ENCODE assay signal across 11 cellular contexts in the genomic region with DNA sequence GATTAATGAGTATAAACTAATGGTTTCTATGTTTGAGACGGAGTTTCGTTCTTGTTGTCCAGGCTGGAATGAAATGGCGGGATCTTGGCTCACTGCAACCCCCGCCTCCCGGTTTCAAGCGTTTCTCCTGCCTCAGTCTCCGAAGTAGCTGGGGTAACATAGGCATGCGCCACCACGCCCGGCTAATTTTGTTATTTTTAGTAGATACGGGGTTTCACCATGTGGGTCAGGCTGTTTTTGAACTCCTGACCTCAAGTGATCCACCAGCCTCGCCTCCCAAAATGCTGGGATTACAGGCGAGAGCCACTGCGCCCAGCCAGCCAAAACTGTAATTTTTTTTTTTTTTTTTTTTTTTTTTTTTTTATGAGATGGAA.
DNase-seq lines count a peak whose midpoint lies in the region; ATAC-seq, FAIRE-seq and TF ChIP-seq lines count a peak whose summit lies in the region.
"Had no signal": no experiment of that assay in that cellular context is flagged by ENCODE, and none has a peak within 500 bp of the region (broad histone marks: within the 10 kb centered on the region; RNA-seq: fewer than 3 reads in every experiment).

No MANE protein-coding gene starts in this region.

- H2AFZ ChIP-seq in keratinocyte (ENCODE audit: control insufficient read depth, low read length): no peak overlapping the region

- H3K36me3 Mint-ChIP-seq in activated T-helper 2 cell treated with anti-CD3 and anti-CD28 coated beads, Interferon-gamma antibody, Interleukin-2, Interleukin-4, amounts not matched to agents 10 μg/mL and 5 μg/mL and 100 μg/mL, durations not matched to agents 14 hours and 24 hours and 36 hours (ENCODE audit: low read depth): no peaks in the 10 kb centered on the region
- H3K36me3 Mint-ChIP-seq in nephron progenitor cell (ENCODE audit: low read depth): no peaks in the 10 kb centered on the region
- H3K36me3 Mint-ChIP-seq in stimulated activated effector memory CD8-positive, alpha-beta T cell treated with anti-CD3 and anti-CD28 coated beads, Interleukin-12 subunit alpha, Interleukin-12 subunit beta, amount 100 ng/mL, for 72 hours: no peaks in the 10 kb centered on the region

- H3K27me3 Mint-ChIP-seq in activated T-helper 2 cell treated with anti-CD3 and anti-CD28 coated beads, Interferon-gamma antibody, Interleukin-2, Interleukin-4, amounts not matched to agents 10 μg/mL and 5 μg/mL and 100 μg/mL, durations not matched to agents 14 hours and 24 hours and 36 hours (ENCODE audit: low read depth): no peaks in the 10 kb centered on the region
- no peaks in the 10 kb centered on the region for H3K27me3 Mint-ChIP-seq in nephron progenitor cell (ENCODE audit: low read depth, poor library complexity)

- dilution Hi-C loops in keratinocyte (cut with MboI; ENCODE audit: extremely low pct_ligation_motif_present, low sequenced_read_pairs): no loop called here

- H3K4me1 Mint-ChIP-seq in activated T-helper 2 cell treated with anti-CD3 and anti-CD28 coated beads, Interferon-gamma antibody, Interleukin-2, Interleukin-4, amounts not matched to agents 10 μg/mL and 5 μg/mL and 100 μg/mL, durations not matched to agents 14 hours and 24 hours and 36 hours (ENCODE audit: low read depth): peaks cover 19% of the 10 kb centered on the region
- peaks cover 31% of the 10 kb centered on the region for H3K4me1 Mint-ChIP-seq in nephron progenitor cell
- no peaks in the 10 kb centered on the region for H3K4me1 Mint-ChIP-seq in stimulated activated effector memory CD8-positive, alpha-beta T cell treated with anti-CD3 and anti-CD28 coated beads, Interleukin-12 subunit alpha, Interleukin-12 subunit beta, amount 100 ng/mL, for 72 hours

- H4K20me1 ChIP-seq in keratinocyte (ENCODE audit: control insufficient read depth, extremely low read depth, insufficient read depth, low read length): no peaks in the 10 kb centered on the region

- H3K9me3 ChIP-seq in keratinocyte (ENCODE audit: control insufficient read depth, low read depth, low read length) (no peaks in the 10 kb centered on the region), WERI-Rb-1 (ENCODE audit: severe bottlenecking) (peaks cover 16% of the 10 kb centered on the region)

- DNase-seq in AG09309 (ENCODE audit: low read depth): no peak
- DNase-seq in GM12865 (ENCODE audit: low read depth): no peak
- DNase-seq in activated T-helper 2 cell treated with anti-CD3 and anti-CD28 coated beads, Interferon-gamma antibody, Interleukin-2, Interleukin-4, amounts not matched to agents 10 μg/mL and 5 μg/mL and 100 μg/mL, durations not matched to agents 14 hours and 24 hours and 36 hours (ENCODE audit: low spot score): no peak
- no peak for DNase-seq in keratinocyte (ENCODE audit: low read depth, low spot score)
- DNase-seq in WERI-Rb-1: no peak
- DNase-seq in nephron progenitor cell: no peak
- no peak for DNase-seq in substantia nigra (lab: John Stamatoyannopoulos, UW)
- DNase-seq in stimulated activated effector memory CD8-positive, alpha-beta T cell treated with anti-CD3 and anti-CD28 coated beads, Interleukin-12 subunit alpha, Interleukin-12 subunit beta, amount 100 ng/mL, for 72 hours (ENCODE audit: low spot score in 2 of 2): no peak
- DNase-seq: activated CD4-positive, alpha-beta T cell treated with anti-CD3 and anti-CD28 coated beads, Interleukin-2, amount 50 U/mL, for 1 hour; NCI-H2107; SHP77 treated with DMSO at 0.1 percent for 48 hours had no signal

- H3K27me3 ChIP-seq in keratinocyte (ENCODE audit: control insufficient read depth, extremely low read depth, insufficient read depth, low read length) (no peaks in the 10 kb centered on the region), WERI-Rb-1 (ENCODE audit: insufficient read depth, low read depth, severe bottlenecking) (no peaks in the 10 kb centered on the region)

- H3K4me3 ChIP-seq in AG09309 (ENCODE audit: control insufficient read depth, low read depth, low read length): peak overlapping the region; percentile 43
- H3K4me3 ChIP-seq in GM12865 (ENCODE audit: low read depth, low read length): peak overlapping the region; percentile 70
- peak overlapping the region in 1 of 3 experiments; percentile 4 for H3K4me3 ChIP-seq in keratinocyte (ENCODE audit: control insufficient read depth in 2 of 3, extremely low read depth in 1 of 3, insufficient read depth in 2 of 3, low read depth in 1 of 3, low read length in 3 of 3)
- H3K4me3 ChIP-seq in WERI-Rb-1 (ENCODE audit: low read depth, low read length): no peak overlapping the region

- H3K36me3 ChIP-seq in keratinocyte (ENCODE audit: control insufficient read depth in 2 of 2, extremely low read depth in 1 of 2, insufficient read depth in 2 of 2, low read length in 2 of 2) (no peaks in the 10 kb centered on the region), WERI-Rb-1 (no peaks in the 10 kb centered on the region)

- FAIRE-seq in keratinocyte (lab: Jason Lieb, UNC): no peak

- no peaks in the 10 kb centered on the region for H3K9me3 Mint-ChIP-seq in activated T-helper 2 cell treated with anti-CD3 and anti-CD28 coated beads, Interferon-gamma antibody, Interleukin-2, Interleukin-4, amounts not matched to agents 10 μg/mL and 5 μg/mL and 100 μg/mL, durations not matched to agents 14 hours and 24 hours and 36 hours
- no peaks in the 10 kb centered on the region for H3K9me3 Mint-ChIP-seq in nephron progenitor cell
- no peaks in the 10 kb centered on the region for H3K9me3 Mint-ChIP-seq in stimulated activated effector memory CD8-positive, alpha-beta T cell treated with anti-CD3 and anti-CD28 coated beads, Interleukin-12 subunit alpha, Interleukin-12 subunit beta, amount 100 ng/mL, for 72 hours

- intact Hi-C loops in activated T-helper 2 cell treated with anti-CD3 and anti-CD28 coated beads, Interferon-gamma antibody, Interleukin-2, Interleukin-4, amounts not matched to agents 10 μg/mL and 5 μg/mL and 100 μg/mL, durations not matched to agents 14 hours and 24 hours and 36 hours (cut with micrococcal nuclease): no loop called here

- peaks cover 19% of the 10 kb centered on the region for H3K4me1 ChIP-seq in keratinocyte (ENCODE audit: control insufficient read depth, extremely low read depth, insufficient read depth, low read length)

- H3K4me2 ChIP-seq in keratinocyte (ENCODE audit: control insufficient read depth, extremely low read depth, insufficient read depth, low read depth, low read length): peak overlapping the region; percentile 87

- no peaks in the 10 kb centered on the region for H3K79me2 ChIP-seq in keratinocyte (ENCODE audit: control insufficient read depth, insufficient read depth, low read length)

- no peak for ATAC-seq in stimulated activated effector memory CD8-positive, alpha-beta T cell treated with anti-CD3 and anti-CD28 coated beads, Interleukin-12 subunit alpha, Interleukin-12 subunit beta, amount 100 ng/mL, for 72 hours

- H3K27ac Mint-ChIP-seq in activated T-helper 2 cell treated with anti-CD3 and anti-CD28 coated beads, Interferon-gamma antibody, Interleukin-2, Interleukin-4, amounts not matched to agents 10 μg/mL and 5 μg/mL and 100 μg/mL, durations not matched to agents 14 hours and 24 hours and 36 hours: no peak overlapping the region
- no peak overlapping the region for H3K27ac Mint-ChIP-seq in nephron progenitor cell
- H3K27ac Mint-ChIP-seq in stimulated activated effector memory CD8-positive, alpha-beta T cell treated with anti-CD3 and anti-CD28 coated beads, Interleukin-12 subunit alpha, Interleukin-12 subunit beta, amount 100 ng/mL, for 72 hours: no peak overlapping the region

- TF ChIP-seq CTCF in AG09309 (IDR thresholded peaks at IDR 0.05; ENCODE audit: control insufficient read depth, insufficient read depth, low read depth, low read length, missing control alignments) (no peak), GM12865 (IDR thresholded peaks at IDR 0.05; ENCODE audit: insufficient read depth, low read depth, low read length, missing control alignments) (no peak), keratinocyte (optimal IDR thresholded peaks at IDR 0.05 in 1 of 3, IDR thresholded peaks at IDR 0.05 in 1 of 3, conservative IDR thresholded peaks at IDR 0.05 in 1 of 3; ENCODE audit: extremely low read depth in 1 of 3, insufficient read depth in 2 of 3, low read length in 3 of 3) (no peak), WERI-Rb-1 (IDR thresholded peaks at IDR 0.05; ENCODE audit: low read depth, low read length) (no peak), nephron progenitor cell (IDR thresholded peaks at IDR 0.05) (no peak)

- H3K9me1 ChIP-seq in keratinocyte (ENCODE audit: control insufficient read depth, extremely low read depth, insufficient read depth, low read length): no peaks in the 10 kb centered on the region

- H3K9ac ChIP-seq in keratinocyte (ENCODE audit: control insufficient read depth, extremely low read depth, insufficient read depth, low read length): no peak overlapping the region

- no peak overlapping the region for H3K27ac ChIP-seq in keratinocyte (ENCODE audit: control insufficient read depth, insufficient read depth, low read length)
- H3K27ac ChIP-seq in WERI-Rb-1: no peak overlapping the region
- no peak overlapping the region for H3K27ac ChIP-seq in substantia nigra (ENCODE audit: low read depth, low read length, poor library complexity, severe bottlenecking)

- peak overlapping the region; percentile 8 for H3K4me3 Mint-ChIP-seq in activated T-helper 2 cell treated with anti-CD3 and anti-CD28 coated beads, Interferon-gamma antibody, Interleukin-2, Interleukin-4, amounts not matched to agents 10 μg/mL and 5 μg/mL and 100 μg/mL, durations not matched to agents 14 hours and 24 hours and 36 hours (ENCODE audit: low read depth)
- no peak overlapping the region for H3K4me3 Mint-ChIP-seq in nephron progenitor cell
- H3K4me3 Mint-ChIP-seq in stimulated activated effector memory CD8-positive, alpha-beta T cell treated with anti-CD3 and anti-CD28 coated beads, Interleukin-12 subunit alpha, Interleukin-12 subunit beta, amount 100 ng/mL, for 72 hours: no peak overlapping the region
